35 cellular contexts compared by ENCODE assay signal in the genomic region with DNA sequence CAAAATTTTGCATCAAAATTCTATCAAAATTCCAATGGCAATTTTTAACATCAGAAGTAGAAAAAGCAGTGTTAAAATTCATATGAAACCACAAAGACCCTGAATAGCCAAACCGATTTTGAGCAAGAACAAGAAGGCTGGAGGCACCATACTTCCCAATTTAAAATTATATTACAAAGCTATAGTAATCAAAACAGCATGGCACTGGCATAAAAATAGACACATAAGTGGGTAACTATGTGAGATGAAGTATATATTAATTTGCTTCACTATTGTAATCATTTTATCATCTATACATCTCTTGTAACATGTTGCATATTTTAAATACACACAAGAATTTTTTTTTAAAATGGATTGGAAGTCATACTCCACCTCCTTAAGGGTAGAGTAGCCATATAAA.
"Had no signal": no experiment of that assay in that cellular context is flagged by ENCODE, and none has a peak within 500 bp of the region (broad histone marks: within the 10 kb centered on the region; RNA-seq: fewer than 3 reads in every experiment).

No MANE protein-coding gene starts in this region.

- H3K27ac ChIP-seq: KMS-11 had no signal

- DNase-seq: Karpas-422, Kasumi-1, MG63, MM.1S, MV-4-11, NCI-H1048, NCI-H1092, NCI-H1092 treated with DMSO at 0.1 percent for 48 hours, NCI-H1105, NCI-H1105 treated with DMSO at 0.1 percent for 48 hours, NCI-H1417, NCI-H1417 treated with DMSO at 0.1 percent for 48 hours, NCI-H1436, NCI-H1436 treated with DMSO at 0.1 percent for 48 hours, NCI-H146, NCI-H1694, NCI-H1694 treated with DMSO at 0.1 percent for 48 hours, NCI-H187, NCI-H187 treated with DMSO at 0.1 percent for 48 hours, NCI-H1930, NCI-H2029, NCI-H2029 treated with DMSO at 0.1 percent for 48 hours, NCI-H2081, NCI-H2081 treated with DMSO at 0.1 percent for 48 hours, NCI-H2107, NCI-H2171, NCI-H2171 treated with DMSO at 0.1 percent for 48 hours, NCI-H2227 treated with DMSO at 0.1 percent for 48 hours, NCI-H226, NCI-H345, NCI-H446, NCI-H446 treated with DMSO at 0.1 percent for 48 hours, NCI-H510A, NCI-H510A treated with DMSO at 0.1 percent for 48 hours had no signal

- H3K36me3 ChIP-seq: MG63 had no signal

- H3K4me2 ChIP-seq: KMS-11 had no signal

- H3K4me3 ChIP-seq: MG63 had no signal

- H3K9ac ChIP-seq: KMS-11 had no signal
